ENCODE assay signal across 16 cellular contexts in genomic region chr17:82553210-82553930, GRCh38. TPM values are rescaled to one million over a fixed set of nuclear protein-coding genes. Genes with fewer than 3 reads are reported as not detected.
DNase-seq lines count a peak whose midpoint lies in the region; ATAC-seq and TF ChIP-seq lines count a peak whose summit lies in the region.
"Had no signal": no experiment of that assay in that cellular context is flagged by ENCODE, and none has a peak within 500 bp of the region (broad histone marks: within the 10 kb centered on the region; RNA-seq: fewer than 3 reads in every experiment).

No MANE protein-coding gene starts in this region.

- no peaks in the 10 kb centered on the region for H3K27me3 ChIP-seq in gastrocnemius medialis
- H3K27me3 ChIP-seq: upper lobe of left lung had no signal

- in situ Hi-C loops in gastrocnemius medialis (cut with MboI; ENCODE audit: low sequenced_read_pairs in 4 of 4) = loop anchor here in 2 of 4 donors (10.0 kb wide), 2 partner anchors 49 to 199 kb away; partner anchors contain the start of gene TEX19 (in 2 of the 2)
- in situ Hi-C loops in ACHN (cut with HindIII; ENCODE audit: low pct_ligation_motif_present, low pct_unique_long_range_greater_than_20kb, low sequenced_read_pairs) = no loop called here

- ATAC-seq in left cardiac atrium = peak in 1 of 2 donors; percentile 9
- no peak for ATAC-seq in gastrocnemius medialis
- ATAC-seq: activated naive CD4-positive, alpha-beta T cell treated with anti-CD3 and anti-CD28 coated beads, Interleukin-2, amount 50 U/mL, for 72 hours had no signal

- no peaks in the 10 kb centered on the region for H3K36me3 ChIP-seq in gastrocnemius medialis
- H3K36me3 ChIP-seq: upper lobe of left lung had no signal

- POLR2A ChIA-PET in GM10248 (lab: Yijun Ruan, JAX) = no interaction called here

- no peaks in the 10 kb centered on the region for H3K9me3 ChIP-seq in gastrocnemius medialis
- H3K9me3 ChIP-seq: Caco-2, upper lobe of left lung had no signal

- H3K4me1 ChIP-seq in gastrocnemius medialis = peaks cover 56 to 62% of the 10 kb centered on the region in 2 donors

- DNase-seq in GM10248 (ENCODE audit: extremely low spot score) (peak; percentile 19), left cardiac atrium (peak; percentile 47), gastrocnemius medialis (peak in 1 of 2 donors; percentile 35), glomerular visceral epithelial cell (ENCODE audit: extremely low spot score) (no peak), ACHN (no peak), GM19240 (ENCODE audit: insufficient read length, low spot score) (no peak)
- DNase-seq in activated effector memory CD4-positive, alpha-beta T cell treated with Interleukin-2 at 50 U/mL for 16 hours = no peak
- DNase-seq: activated CD4-positive, CD25-positive, alpha-beta regulatory T cell treated with anti-CD3 and anti-CD28 coated beads, Interleukin-2, amount 50 U/mL, for 72 hours; Caco-2; glutamatergic neuron; kidney; MV-4-11; upper lobe of left lung had no signal

- H3K27ac ChIP-seq in angular gyrus (ENCODE audit: low read depth, low read length) (peak overlapping the region; percentile 22), gastrocnemius medialis (peak overlapping the region; percentile 67 to 73 (median 70))
- H3K27ac ChIP-seq: epithelial cell of prostate had no signal

- no peak for TF ChIP-seq POLR2A in gastrocnemius medialis (IDR thresholded peaks at IDR 0.05)

- CTCF ChIA-PET in GM10248 (lab: Yijun Ruan, JAX) = interaction anchor here (0.7 to 3.1 kb wide), 34 partner anchors 9 to 524 kb away, joined by 3 to 30 read pairs (median 6); partner anchors contain the start of gene FOXK2

- no peak overlapping the region for H3K4me3 ChIP-seq in gastrocnemius medialis
- H3K4me3 ChIP-seq: upper lobe of left lung had no signal

- intact Hi-C loops in left cardiac atrium (cut with DNase I) (loop anchor here in 1 of 2 donors (10.0 kb wide), 1 partner anchor 199 kb away; the partner anchor contains the start of gene TEX19), gastrocnemius medialis (cut with DNase I; ENCODE audit: low total_unique reads) (loop anchor here (2.0 to 5.0 kb wide), 2 partner anchors 136 to 203 kb away; partner anchors contain the start of genes HEXD and OGFOD3)

- TF ChIP-seq CTCF in GM10248 (IDR thresholded peaks at IDR 0.05; ENCODE audit: control extremely low read depth, extremely low read depth, low read depth, missing control alignments) (no peak), gastrocnemius medialis (IDR thresholded peaks at IDR 0.05 in 4 of 5, conservative IDR thresholded peaks at IDR 0.05 in 1 of 5) (no peak)

RNA-seq across cellular contexts. Expression of gene FOXK2, which starts 33.8 kb away (rescaled TPM):
- 10 to 100 TPM; 35.9 to 53.9 TPM for total RNA-seq in left cardiac atrium
- total RNA-seq in gastrocnemius medialis = 100 to 1,000 TPM in 1 of 4 donors, 10 to 100 TPM in 3; 70.7 to 109 (median 85.0) TPM

Comparison
In these comparisons a context has a peak if more than half of its experiments do, and no peak if none do; other contexts are left out.
1. DNase-seq: peak in GM10248 (single experiment) and left cardiac atrium (single experiment); none in glomerular visceral epithelial cell (single experiment), ACHN (single experiment), activated effector memory CD4-positive, alpha-beta T cell treated with Interleukin-2 at 50 U/mL for 16 hours (single experiment) and GM19240 (single experiment).